In genomic region chr14:95808371-95808770, GRCh38 we compare ENCODE assay signal across 24 cellular contexts.
DNase-seq lines count a peak whose midpoint lies in the region; ATAC-seq and TF ChIP-seq lines count a peak whose summit lies in the region.
"Had no signal": no experiment of that assay in that cellular context is flagged by ENCODE, and none has a peak within 500 bp of the region (broad histone marks: within the 10 kb centered on the region; RNA-seq: fewer than 3 reads in every experiment).

No MANE protein-coding gene starts in this region.

- H3K23me2 ChIP-seq in H9 (ENCODE audit: insufficient read length, low read depth, low read length, poor library complexity, severe bottlenecking), result no peaks in the 10 kb centered on the region

- no peaks in the 10 kb centered on the region for H4K20me1 ChIP-seq in H9 (ENCODE audit: control insufficient read depth, insufficient read depth, insufficient read length)
- H4K20me1 ChIP-seq: BLaER1 treated with 17β-estradiol and CSF1 and Interleukin-3, amounts not matched to agents 10 nM and 100 nM had no signal

- H2BK5ac ChIP-seq in H9 (ENCODE audit: insufficient read length, low read length), result no peak overlapping the region

- no peak overlapping the region for H2BK12ac ChIP-seq in H9 (ENCODE audit: insufficient read length, low read depth, low read length)

- DNase-seq in H9 (peak; percentile 10), endodermal cell (peak; percentile 7), lung (ENCODE audit: low spot score) (peak; percentile 13), type B pancreatic cell (ENCODE audit: extremely low spot score, unreplicated experiment) (peak; percentile 36), OCI-M2 (lab: John Stamatoyannopoulos, UW; ENCODE audit: unreplicated experiment) (no peak), NCI-H187 treated with DMSO at 0.1 percent for 48 hours (lab: John Stamatoyannopoulos, UW) (no peak)
- DNase-seq: 8988T; ACHN; AML-193; BE2C; CD4-positive, alpha-beta T cell; CD8-positive, alpha-beta memory T cell; DMS 273 treated with DMSO at 0.1 percent for 48 hours; DMS79; EL; GDM1; HFFc6 had no signal

- no peak overlapping the region for H3K9ac ChIP-seq in H9 (ENCODE audit: extremely low read depth, insufficient read length, low read length)
- no peak overlapping the region for H3K9ac ChIP-seq in endodermal cell (ENCODE audit: extremely low read depth, low read length, poor library complexity, severe bottlenecking)
- H3K9ac ChIP-seq: BLaER1 treated with 17β-estradiol and CSF1 and Interleukin-3, amounts not matched to agents 10 nM and 100 nM had no signal

- H3K4ac ChIP-seq in H9 (ENCODE audit: low read depth, low read length), result no peak overlapping the region

- H3K27me3 ChIP-seq in H9 (ENCODE audit: insufficient read depth, low read length), result no peaks in the 10 kb centered on the region
- no peaks in the 10 kb centered on the region for H3K27me3 ChIP-seq in endodermal cell (ENCODE audit: control insufficient read depth, insufficient read depth, low read length, poor library complexity, severe bottlenecking)
- no peaks in the 10 kb centered on the region for H3K27me3 ChIP-seq in lung (ENCODE audit: control insufficient read depth, insufficient read depth)
- H3K27me3 ChIP-seq: BLaER1 treated with 17β-estradiol and CSF1 and Interleukin-3, amounts not matched to agents 10 nM and 100 nM had no signal

- H3K79me2 ChIP-seq in H9 (ENCODE audit: insufficient read depth, low read length), result no peaks in the 10 kb centered on the region

- no peak overlapping the region for H3K4me3 Mint-ChIP-seq in H9
- no peak overlapping the region for H3K4me3 Mint-ChIP-seq in endodermal cell
- no peak overlapping the region for H3K4me3 Mint-ChIP-seq in type B pancreatic cell
- H3K4me3 Mint-ChIP-seq: CD14-positive monocyte; CD4-positive, alpha-beta T cell; CD8-positive, alpha-beta memory T cell; GM23338; HFFc6 had no signal

- no peak overlapping the region for H3K18ac ChIP-seq in H9 (ENCODE audit: insufficient read length, low read depth, low read length)

- no peak overlapping the region for H3T11ph ChIP-seq in H9 (ENCODE audit: low read length)

- no CpG with 5 or more reads among the region's 1 CpG for WGBS in H9 (ENCODE audit: extremely low coverage, insufficient read length, low lambda C conversion rate)
- WGBS in endodermal cell (ENCODE audit: insufficient coverage in 1 of 2, insufficient read length in 1 of 2), 2 experiments, result 95% methylated on average over 1 of the region's 1 CpG; no CpG with 5 or more reads in 1 of the 2 experiments
- WGBS in lung, 2 donors, result 88 to 100% methylated on average over 1 of the region's 1 CpG

- H3K14ac ChIP-seq in H9 (ENCODE audit: insufficient read depth, low read length), result no peak overlapping the region

- H3K56ac ChIP-seq in H9 (ENCODE audit: insufficient read length, low read depth, low read length), result no peak overlapping the region

- H3K4me1 ChIP-seq in H9 (ENCODE audit: insufficient read depth, low read length) (no peaks in the 10 kb centered on the region), endodermal cell (ENCODE audit: control insufficient read depth, insufficient read depth, low read length) (no peaks in the 10 kb centered on the region), lung (ENCODE audit: control insufficient read depth in 2 of 2, insufficient read depth in 2 of 2, low read length in 2 of 2) (no peaks in the 10 kb centered on the region)
- H3K4me1 ChIP-seq: A549; BE2C; BLaER1 treated with 17β-estradiol and CSF1 and Interleukin-3, amounts not matched to agents 10 nM and 100 nM; HAP-1 had no signal

- no peak overlapping the region for H3K4me2 ChIP-seq in H9 (ENCODE audit: insufficient read depth, insufficient read length, low read length)
- H3K4me2 ChIP-seq: A549; BLaER1 treated with 17β-estradiol and CSF1 and Interleukin-3, amounts not matched to agents 10 nM and 100 nM; GM23338 had no signal

- no peak for ATAC-seq in lung (ENCODE audit: insufficient read depth, low FRiP score)
- ATAC-seq in HG02870 (IDR thresholded peaks at IDR 0.05; ENCODE audit: unreplicated experiment), result no peak
- ATAC-seq: A549, GM12878, GM23338 had no signal

- no peak overlapping the region for H3K23ac ChIP-seq in H9 (ENCODE audit: insufficient read length, low read depth, low read length)

- no peak overlapping the region for H2BK20ac ChIP-seq in H9 (ENCODE audit: low read depth, low read length, poor library complexity, severe bottlenecking)

- H4K91ac ChIP-seq in H9 (ENCODE audit: insufficient read length, low read depth, low read length), result no peak overlapping the region

- H3K27ac Mint-ChIP-seq in H9 (no peak overlapping the region), endodermal cell (no peak overlapping the region), type B pancreatic cell (no peak overlapping the region)
- H3K27ac Mint-ChIP-seq: CD14-positive monocyte; CD4-positive, alpha-beta T cell; CD8-positive, alpha-beta memory T cell; GM23338; HFFc6 had no signal

- H3K36me3 ChIP-seq in endodermal cell (ENCODE audit: control insufficient read depth, insufficient read depth, low read length) (no peaks in the 10 kb centered on the region), lung (ENCODE audit: control insufficient read depth in 2 of 2, insufficient read depth in 2 of 2, low read length in 2 of 2) (no peaks in the 10 kb centered on the region)
- H3K36me3 ChIP-seq: BE2C; BLaER1 treated with 17β-estradiol and CSF1 and Interleukin-3, amounts not matched to agents 10 nM and 100 nM; HAP-1 had no signal

- H3K4me1 Mint-ChIP-seq in H9, result no peaks in the 10 kb centered on the region
- no peaks in the 10 kb centered on the region for H3K4me1 Mint-ChIP-seq in endodermal cell
- H3K4me1 Mint-ChIP-seq in type B pancreatic cell (ENCODE audit: unreplicated experiment), result no peaks in the 10 kb centered on the region
- H3K4me1 Mint-ChIP-seq: CD14-positive monocyte; CD8-positive, alpha-beta memory T cell; GM23338 had no signal

- H3K79me1 ChIP-seq in H9 (ENCODE audit: insufficient read depth, low read depth, low read length, poor library complexity, severe bottlenecking), result no peaks in the 10 kb centered on the region

- H3K27ac ChIP-seq in H9 (ENCODE audit: insufficient read length, low read depth, low read length) (no peak overlapping the region), endodermal cell (ENCODE audit: low read depth, low read length) (no peak overlapping the region), lung (ENCODE audit: low read depth in 1 of 2, low read length in 1 of 2) (no peak overlapping the region)
- H3K27ac ChIP-seq: A549; BLaER1 treated with 17β-estradiol and CSF1 and Interleukin-3, amounts not matched to agents 10 nM and 100 nM had no signal

- no peak overlapping the region for H2BK15ac ChIP-seq in H9 (ENCODE audit: low read depth, low read length)

- H2AFZ ChIP-seq in H9 (ENCODE audit: low read length), result no peak overlapping the region
- H2AFZ ChIP-seq: GM23338 had no signal

- H3K4me3 ChIP-seq in endodermal cell (ENCODE audit: low read length) (no peak overlapping the region), lung (no peak overlapping the region)
- H3K4me3 ChIP-seq: A549; BLaER1 treated with 17β-estradiol and CSF1 and Interleukin-3, amounts not matched to agents 10 nM and 100 nM; GM12878; GM23338; HAP-1 had no signal

- no peaks in the 10 kb centered on the region for H3K9me3 ChIP-seq in H9 (ENCODE audit: control insufficient read depth, low read depth, low read length)
- H3K9me3 ChIP-seq in endodermal cell (ENCODE audit: control insufficient read depth, low read length), result peaks cover 24% of the 10 kb centered on the region
- peaks cover 5 to 15% of the 10 kb centered on the region in 2 donors for H3K9me3 ChIP-seq in lung (ENCODE audit: control insufficient read depth in 2 of 2, insufficient read depth in 1 of 2, low read length in 1 of 2)
- H3K9me3 ChIP-seq: A549, BE2C, HAP-1 had no signal

- H3K27me3 Mint-ChIP-seq in H9 (ENCODE audit: low read depth) (peaks cover 32% of the 10 kb centered on the region), endodermal cell (ENCODE audit: insufficient read depth) (peaks cover 29% of the 10 kb centered on the region), type B pancreatic cell (peaks cover 22% of the 10 kb centered on the region)

- peaks cover 7 to 14% of the 10 kb centered on the region in 2 experiments for H3K9me3 Mint-ChIP-seq in H9
- H3K9me3 Mint-ChIP-seq in endodermal cell, result peaks cover 14% of the 10 kb centered on the region
- peaks cover 5% of the 10 kb centered on the region for H3K9me3 Mint-ChIP-seq in type B pancreatic cell

- no peak overlapping the region for H4K8ac ChIP-seq in H9 (replicated peaks; ENCODE audit: insufficient read length, low read depth, low read length)

- no peak overlapping the region for H2AK5ac ChIP-seq in H9 (ENCODE audit: insufficient read length, low read length)

- TF ChIP-seq CTCF in H9 (conservative IDR thresholded peaks at IDR 0.05), result no peak
- TF ChIP-seq CTCF in endodermal cell (conservative IDR thresholded peaks at IDR 0.05), result no peak
- TF ChIP-seq CTCF in lung (IDR thresholded peaks at IDR 0.05; ENCODE audit: control extremely low read depth, extremely low read depth), result no peak
- TF ChIP-seq CTCF in type B pancreatic cell (conservative IDR thresholded peaks at IDR 0.05), result no peak

- H3K36me3 Mint-ChIP-seq in H9 (ENCODE audit: insufficient read depth in 1 of 3, low read depth in 3 of 3), result peaks cover 2 to 11% (median 5%) of the 10 kb centered on the region in 3 experiments; a peak in 4 of 7 replicates
- H3K36me3 Mint-ChIP-seq in endodermal cell (ENCODE audit: low read depth), result no peaks in the 10 kb centered on the region
- H3K36me3 Mint-ChIP-seq in type B pancreatic cell, result no peaks in the 10 kb centered on the region
- H3K36me3 Mint-ChIP-seq: CD14-positive monocyte; CD8-positive, alpha-beta memory T cell had no signal

- no peak overlapping the region for H4K5ac ChIP-seq in H9 (ENCODE audit: insufficient read length, low read depth, low read length)

- H2BK120ac ChIP-seq in H9 (ENCODE audit: low read depth, low read length, poor library complexity, severe bottlenecking), result no peak overlapping the region

Comparison
In these comparisons a context has a peak if more than half of its experiments do, and no peak if none do; other contexts are left out.
1. DNase-seq: peak in H9 (single experiment), endodermal cell (single experiment), lung (single experiment) and type B pancreatic cell (single experiment); none in OCI-M2 (single experiment) and NCI-H187 treated with DMSO at 0.1 percent for 48 hours (single experiment).